ENCODE assay signal across 8 cellular contexts in the genomic region with DNA sequence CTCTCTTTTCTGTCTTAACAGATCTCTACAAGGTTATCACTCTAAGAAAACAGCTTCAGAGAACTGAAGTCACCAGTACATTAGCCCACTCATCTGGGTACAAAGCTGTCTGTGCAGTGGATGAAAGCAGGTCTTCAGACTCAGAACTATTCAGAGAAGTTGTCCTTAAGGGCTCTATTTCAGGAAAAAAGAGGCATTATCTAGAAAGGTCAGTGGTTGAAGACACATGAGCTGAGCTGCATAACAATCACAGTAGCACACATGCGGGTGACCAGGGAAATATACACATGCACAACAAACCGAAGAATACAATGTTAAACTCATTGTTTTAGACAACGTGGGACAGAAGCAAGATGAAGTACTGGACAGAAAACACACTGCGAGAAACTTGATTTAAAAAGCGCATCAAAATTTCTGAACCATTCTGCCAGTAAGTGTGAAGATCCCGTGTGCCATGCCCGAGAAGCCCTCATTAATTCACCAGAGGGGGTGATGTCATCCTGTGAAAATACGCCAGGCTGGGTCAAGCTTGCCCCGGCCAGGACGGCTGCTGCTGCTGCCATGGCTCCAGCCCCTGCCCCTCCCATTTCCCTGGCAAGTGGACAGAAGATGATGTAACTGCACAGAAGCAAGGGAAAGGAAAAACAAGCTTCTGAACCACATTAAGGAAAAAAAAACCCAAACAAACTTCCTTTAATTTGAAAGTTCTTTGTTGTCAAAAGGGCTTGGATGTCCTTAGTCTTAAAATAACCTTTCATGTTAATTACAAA. TPM values are rescaled to one million over a fixed set of nuclear protein-coding genes. Genes with fewer than 3 reads are reported as not detected.
DNase-seq lines count a peak whose midpoint lies in the region; ATAC-seq and TF ChIP-seq lines count a peak whose summit lies in the region.

No MANE protein-coding gene starts in this region.

- no peaks in the 10 kb centered on the region for H3K27me3 ChIP-seq in hepatocyte
- H3K27me3 ChIP-seq in skeletal muscle satellite cell (ENCODE audit: control insufficient read depth, insufficient read depth, low read length): no peaks in the 10 kb centered on the region

- no peak for DNase-seq in activated T-cell treated with anti-CD3 and anti-CD28 coated beads, Interleukin-2, amount 50 U/mL, for 72 hours
- DNase-seq in activated T-cell treated with anti-CD3 and anti-CD28 coated beads, Interleukin-2, amount 50 U/mL, for 48 hours: no peak
- DNase-seq in astrocyte of the spinal cord (ENCODE audit: low read depth, low spot score) (peak; percentile 96), hepatocyte (ENCODE audit: low spot score) (peak; percentile 76), DMS79 treated with DMSO at 0.1 percent for 48 hours (lab: John Stamatoyannopoulos, UW) (no peak), NCI-H187 treated with DMSO at 0.1 percent for 48 hours (lab: John Stamatoyannopoulos, UW) (no peak), KBM-7 (no peak)

- no peaks in the 10 kb centered on the region for H3K9me3 ChIP-seq in hepatocyte (ENCODE audit: low read depth)
- no peaks in the 10 kb centered on the region for H3K9me3 ChIP-seq in skeletal muscle satellite cell (replicated peaks; ENCODE audit: low read length)

- no peaks in the 10 kb centered on the region for H3K36me3 ChIP-seq in hepatocyte (replicated peaks; ENCODE audit: insufficient read depth, low read depth)
- H3K36me3 ChIP-seq in skeletal muscle satellite cell (ENCODE audit: insufficient read depth, low read length): peaks cover 73% of the 10 kb centered on the region

- peak overlapping the region; percentile 48 for H3K4me2 ChIP-seq in hepatocyte
- H3K4me2 ChIP-seq in skeletal muscle satellite cell (ENCODE audit: low read length): peak overlapping the region; percentile 45

- TF ChIP-seq CTCF in astrocyte of the spinal cord (IDR thresholded peaks at IDR 0.05; ENCODE audit: low read depth, low read length) (no peak), hepatocyte (IDR thresholded peaks at IDR 0.05; ENCODE audit: poor library complexity) (no peak)

- no peak for ATAC-seq in activated T-cell treated with anti-CD3 and anti-CD28 coated beads, Interleukin-2, amount 50 U/mL, for 72 hours (replicated peaks in 1 of 2)

- H3K4me3 Mint-ChIP-seq in activated T-cell treated with anti-CD3 and anti-CD28 coated beads, Interleukin-2, amount 50 U/mL, for 72 hours: no peak overlapping the region

- no peaks in the 10 kb centered on the region for H3K9me3 Mint-ChIP-seq in activated T-cell treated with anti-CD3 and anti-CD28 coated beads, Interleukin-2, amount 50 U/mL, for 72 hours

- H3K4me1 Mint-ChIP-seq in activated T-cell treated with anti-CD3 and anti-CD28 coated beads, Interleukin-2, amount 50 U/mL, for 72 hours (ENCODE audit: low read depth): peaks cover 19% of the 10 kb centered on the region

- H3K36me3 Mint-ChIP-seq in activated T-cell treated with anti-CD3 and anti-CD28 coated beads, Interleukin-2, amount 50 U/mL, for 72 hours (ENCODE audit: insufficient read depth in 2 of 2): peaks cover 4 to 21% of the 10 kb centered on the region in 2 donors

- H3K27me3 Mint-ChIP-seq in activated T-cell treated with anti-CD3 and anti-CD28 coated beads, Interleukin-2, amount 50 U/mL, for 72 hours (ENCODE audit: low read depth): no peaks in the 10 kb centered on the region

- peak overlapping the region; percentile 16 for H3K27ac Mint-ChIP-seq in activated T-cell treated with anti-CD3 and anti-CD28 coated beads, Interleukin-2, amount 50 U/mL, for 72 hours

- peaks cover 17% of the 10 kb centered on the region for H3K4me1 ChIP-seq in hepatocyte (ENCODE audit: insufficient read depth)
- H3K4me1 ChIP-seq in skeletal muscle satellite cell (ENCODE audit: control insufficient read depth, insufficient read depth, low read length): peaks cover 31% of the 10 kb centered on the region

- H3K9ac ChIP-seq in skeletal muscle satellite cell (ENCODE audit: low read depth, low read length): peak overlapping the region; percentile 65

- in situ Hi-C loops in astrocyte of the spinal cord (cut with HindIII; ENCODE audit: low sequenced_read_pairs): no loop called here
- in situ Hi-C loops in KBM-7 (cut with MboI; ENCODE audit: low pct_unique_long_range_greater_than_20kb, low sequenced_read_pairs): no loop called here

- H3K27ac ChIP-seq in hepatocyte: peak overlapping the region; percentile 82

- no peaks in the 10 kb centered on the region for H3K9me2 ChIP-seq in hepatocyte (replicated peaks; ENCODE audit: insufficient read depth)

- H2AFZ ChIP-seq in hepatocyte: no peak overlapping the region

- H3K79me2 ChIP-seq in hepatocyte: peaks cover 92% of the 10 kb centered on the region

- no peak overlapping the region for H3K4me3 ChIP-seq in astrocyte of the spinal cord (ENCODE audit: low read depth, low read length)
- H3K4me3 ChIP-seq in hepatocyte: no peak overlapping the region
- H3K4me3 ChIP-seq in skeletal muscle satellite cell (ENCODE audit: low read length): no peak overlapping the region

- WGBS in hepatocyte (ENCODE audit: low lambda C conversion rate, missing lambda C conversion rate): 65% methylated on average over 10 of the region's 10 CpGs

- peaks cover 34% of the 10 kb centered on the region for H4K20me1 ChIP-seq in hepatocyte (ENCODE audit: insufficient read depth, poor library complexity, severe bottlenecking)

RNA-seq across cellular contexts. Expression of a gene that starts 10.1 kb away (rescaled TPM):
- 10 to 100 TPM; 60.0 to 67.6 TPM for total RNA-seq in activated T-cell treated with anti-CD3 and anti-CD28 coated beads, Interleukin-2, amount 50 U/mL, for 72 hours
- total RNA-seq in hepatocyte: 97.3 and 129 TPM in 2 replicates
- polyA plus RNA-seq in hepatocyte: 99.1 and 121 TPM in 2 replicates
- 100 and 113 TPM in 2 replicates for total RNA-seq in skeletal muscle satellite cell (2012; rRNA removed)

RNA-seq across cellular contexts. Expression of a gene that starts 44.8 kb away (rescaled TPM):
- total RNA-seq in activated T-cell treated with anti-CD3 and anti-CD28 coated beads, Interleukin-2, amount 50 U/mL, for 72 hours: 1 to 10 TPM; 3.7 to 3.9 TPM
- 77.9 and 84.8 TPM in 2 replicates for total RNA-seq in hepatocyte
- polyA plus RNA-seq in hepatocyte: 17.4 and 19.2 TPM in 2 replicates
- 15.2 and 18.6 TPM in 2 replicates for total RNA-seq in skeletal muscle satellite cell (2012; rRNA removed)

Comparison
In these comparisons a context has a peak if more than half of its experiments do, and no peak if none do; other contexts are left out.
1. DNase-seq: peak in astrocyte of the spinal cord (single experiment) and hepatocyte (single experiment); none in activated T-cell treated with anti-CD3 and anti-CD28 coated beads, Interleukin-2, amount 50 U/mL, for 72 hours (0 of 2), activated T-cell treated with anti-CD3 and anti-CD28 coated beads, Interleukin-2, amount 50 U/mL, for 48 hours (0 of 2), DMS79 treated with DMSO at 0.1 percent for 48 hours (single experiment), NCI-H187 treated with DMSO at 0.1 percent for 48 hours (single experiment) and KBM-7 (single experiment).
2. RNA of a gene that starts 44.8 kb away (total RNA-seq): 77.9 to 84.8 TPM in hepatocyte; 3.7 to 3.9 TPM in activated T-cell treated with anti-CD3 and anti-CD28 coated beads, Interleukin-2, amount 50 U/mL, for 72 hours; every median in the first group is over 10 times any median in the second.